In the genomic region with DNA sequence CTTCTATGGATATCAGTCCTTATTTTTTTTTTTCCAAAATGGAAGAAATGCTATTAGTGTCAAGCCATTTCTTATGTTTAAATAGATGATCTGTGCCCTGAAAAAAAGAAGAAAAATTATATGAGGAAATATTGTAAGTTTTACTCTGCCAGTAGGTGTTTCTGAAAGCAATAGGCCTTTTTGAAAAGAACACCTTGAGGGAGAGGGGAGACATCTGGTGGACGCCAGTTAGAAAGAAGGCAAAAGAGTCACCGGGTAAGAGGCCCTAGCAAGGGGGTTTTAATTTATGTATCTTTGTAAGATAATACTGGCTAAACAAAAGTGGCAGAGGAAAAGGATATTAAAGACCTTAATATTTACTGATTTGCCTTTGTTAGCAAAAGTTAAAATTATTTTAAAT, we compare ENCODE assay signal across 7 cellular contexts. TPM values are rescaled to one million over a fixed set of nuclear protein-coding genes. Genes with fewer than 3 reads are reported as not detected.
DNase-seq lines count a peak whose midpoint lies in the region; ATAC-seq and TF ChIP-seq lines count a peak whose summit lies in the region.

No MANE protein-coding gene starts in this region.

- no peaks in the 10 kb centered on the region for H3K36me3 ChIP-seq in mammary epithelial cell (ENCODE audit: insufficient read depth, low read length)

- no peak overlapping the region for H2AFZ ChIP-seq in mammary epithelial cell (ENCODE audit: low read depth, low read length)

- DNase-seq in NCI-H1092 (lab: John Stamatoyannopoulos, UW) = peak; percentile 1
- DNase-seq in mammary epithelial cell = peak; percentile 37
- no peak for DNase-seq in osteocyte (ENCODE audit: extremely low spot score, unreplicated experiment)
- DNase-seq in GM03348 (ENCODE audit: low spot score) = no peak

- no peaks in the 10 kb centered on the region for H3K36me3 Mint-ChIP-seq in osteocyte (ENCODE audit: unreplicated experiment)

- no peak overlapping the region for H3K4me3 ChIP-seq in mammary epithelial cell (replicated peaks in 1 of 3; ENCODE audit: insufficient read depth in 1 of 3, low read depth in 2 of 3, low read length in 3 of 3)

- 46% methylated on average over 2 of the region's 2 CpGs for WGBS in mammary epithelial cell (ENCODE audit: low coverage, missing lambda C conversion rate)

- H3K4me1 ChIP-seq in mammary epithelial cell (ENCODE audit: insufficient read depth, low read length) = no peaks in the 10 kb centered on the region

- no peak overlapping the region for H3K4me2 ChIP-seq in mammary epithelial cell (ENCODE audit: insufficient read depth, low read depth, low read length)

- in situ Hi-C loops in mammary epithelial cell (cut with MboI; ENCODE audit: low sequenced_read_pairs in 2 of 2) = loop anchor here (10.0 to 25.0 kb wide), 2 partner anchors 185 to 192 kb away; no protein-coding TSS in a partner anchor

- dilution Hi-C loops in mammary epithelial cell (cut with HindIII; ENCODE audit: low sequenced_read_pairs) = no loop called here

- peaks cover 6% of the 10 kb centered on the region for H3K27me3 ChIP-seq in mammary epithelial cell (ENCODE audit: insufficient read depth, low read length)

- no peaks in the 10 kb centered on the region for H3K9me3 ChIP-seq in mammary epithelial cell (replicated peaks; ENCODE audit: insufficient read depth, low read length)

- no peak overlapping the region for H3K27ac Mint-ChIP-seq in osteocyte (ENCODE audit: unreplicated experiment)

- no peak overlapping the region for H3K4me3 Mint-ChIP-seq in osteocyte (ENCODE audit: unreplicated experiment)

- no peaks in the 10 kb centered on the region for H3K79me2 ChIP-seq in mammary epithelial cell (ENCODE audit: insufficient read depth, low read length)

- H3K9ac ChIP-seq in mammary epithelial cell (ENCODE audit: insufficient read depth, low read length) = no peak overlapping the region

- intact Hi-C loops in mammary epithelial cell (cut with micrococcal nuclease) = loop anchor here (1.0 kb wide), 3 partner anchors 88 to 255 kb away; no protein-coding TSS in a partner anchor

- peaks cover 37% of the 10 kb centered on the region for H3K27me3 Mint-ChIP-seq in osteocyte (ENCODE audit: unreplicated experiment)

- ATAC-seq in GM18861 (IDR thresholded peaks at IDR 0.05; ENCODE audit: unreplicated experiment) = peak; percentile 54
- ATAC-seq in HG03039 (IDR thresholded peaks at IDR 0.05; ENCODE audit: unreplicated experiment) = no peak
- no peak for ATAC-seq in HG03378 (IDR thresholded peaks at IDR 0.05; ENCODE audit: unreplicated experiment)

- no peak overlapping the region for H3K27ac ChIP-seq in mammary epithelial cell (ENCODE audit: insufficient read depth, low read depth, low read length)

- TF ChIP-seq CTCF in mammary epithelial cell (conservative IDR thresholded peaks at IDR 0.05 in 1 of 2, IDR thresholded peaks at IDR 0.05 in 1 of 2; ENCODE audit: extremely low read depth in 1 of 2, insufficient read depth in 1 of 2, low read depth in 1 of 2, low read length in 2 of 2) (peak; percentile 32 to 81), osteocyte (IDR thresholded peaks at IDR 0.05) (peak; percentile 49)

- H4K20me1 ChIP-seq in mammary epithelial cell (ENCODE audit: insufficient read depth, low read length) = no peaks in the 10 kb centered on the region

- BruUV-seq in mammary epithelial cell (replicated peaks; lab: Mats Ljungman, UMichigan) = no TSS peak

- no peaks in the 10 kb centered on the region for H3K4me1 Mint-ChIP-seq in osteocyte (ENCODE audit: unreplicated experiment)

- CTCF ChIA-PET in mammary epithelial cell (lab: Charles Lee; ENCODE audit: low non-redundant PET) = no interaction called here

- no peaks in the 10 kb centered on the region for H3K9me3 Mint-ChIP-seq in osteocyte (ENCODE audit: unreplicated experiment)

RNA-seq across cellular contexts. Expression of a gene that starts 56.1 kb away (rescaled TPM):
- total RNA-seq in mammary epithelial cell = not detected
- not detected for polyA plus RNA-seq in mammary epithelial cell
- not detected for polyA minus RNA-seq in mammary epithelial cell
- not detected in 2 replicates for total RNA-seq in osteocyte

Comparison
In these comparisons a context has a peak if more than half of its experiments do, and no peak if none do; other contexts are left out.
1. DNase-seq: peak in NCI-H1092 (single experiment) and mammary epithelial cell (single experiment); none in osteocyte (single experiment) and GM03348 (single experiment).